In genomic region chr1:161020573-161021167, GRCh38 we compare ENCODE assay signal across 8 cellular contexts. TPM values are rescaled to one million over a fixed set of nuclear protein-coding genes. Genes with fewer than 3 reads are reported as not detected.
DNase-seq lines count a peak whose midpoint lies in the region; ATAC-seq, FAIRE-seq and TF ChIP-seq lines count a peak whose summit lies in the region.

Gene F11R (minus strand): TSS chr1:161021152. CDS start chr1:161021073, 79 bp downstream.

- no peaks in the 10 kb centered on the region for H3K4me1 ChIP-seq in DND-41 (ENCODE audit: insufficient read depth, low read length)
- peaks cover 11 to 14% of the 10 kb centered on the region in 2 donors for H3K4me1 ChIP-seq in kidney (ENCODE audit: control insufficient read depth in 1 of 2, insufficient read depth in 1 of 2, low read depth in 1 of 2, low read length in 2 of 2)

- DNase-seq in DND-41: no peak
- DNase-seq in GM19238 (ENCODE audit: insufficient read length, low spot score): peak; percentile 50
- DNase-seq in OCI-M2 (lab: John Stamatoyannopoulos, UW; ENCODE audit: unreplicated experiment): peak; percentile 73
- DNase-seq in central memory CD8-positive, alpha-beta T cell (ENCODE audit: low spot score in 2 of 2): no peak
- DNase-seq in kidney: peak; percentile 85
- peak; percentile 18 for DNase-seq in stimulated activated CD4-positive, alpha-beta T cell treated with anti-CD3 and anti-CD28 coated beads, Interleukin-4, amount 100 ng/mL, for 1 hour
- no peak for DNase-seq in AG08396 (ENCODE audit: low spot score)

- no peak for FAIRE-seq in kidney (lab: Jason Lieb, UNC)

- H3K9me3 Mint-ChIP-seq in central memory CD8-positive, alpha-beta T cell: no peaks in the 10 kb centered on the region

- TF ChIP-seq CTCF in DND-41 (IDR thresholded peaks at IDR 0.05; ENCODE audit: borderline replicate concordance, extremely low read depth, low read length, poor library complexity, severe bottlenecking) (no peak), kidney (IDR thresholded peaks at IDR 0.05; ENCODE audit: borderline replicate concordance, extremely low read depth, insufficient read depth) (peak; percentile 21)

- H3K27me3 ChIP-seq in DND-41 (ENCODE audit: insufficient read depth, low read length, poor library complexity): no peaks in the 10 kb centered on the region

- H3K9me3 ChIP-seq in DND-41 (ENCODE audit: insufficient read depth, low read length, severe bottlenecking) (no peaks in the 10 kb centered on the region), kidney (ENCODE audit: control insufficient read depth in 1 of 2, low read length in 2 of 2) (no peaks in the 10 kb centered on the region)

- intact Hi-C loops in kidney (cut with DNase I): no loop called here

- no peaks in the 10 kb centered on the region for H3K27me3 Mint-ChIP-seq in central memory CD8-positive, alpha-beta T cell

- H3K27ac Mint-ChIP-seq in central memory CD8-positive, alpha-beta T cell (ENCODE audit: low read depth): peak within 1 kb of the TSS; percentile 91

- peaks cover 1% of the 10 kb centered on the region for H3K36me3 Mint-ChIP-seq in central memory CD8-positive, alpha-beta T cell (ENCODE audit: insufficient read depth)

- H3K4me2 ChIP-seq in DND-41 (ENCODE audit: insufficient read depth, low read length): no peak within 1 kb of the TSS

- H2AFZ ChIP-seq in DND-41 (ENCODE audit: low read depth, low read length): no peak within 1 kb of the TSS

- H3K27ac ChIP-seq in DND-41 (ENCODE audit: low read length) (no peak within 1 kb of the TSS), kidney (ENCODE audit: low read depth in 2 of 2, low read length in 2 of 2) (peak within 1 kb of the TSS; percentile 78 to 92)

- H3K4me1 Mint-ChIP-seq in central memory CD8-positive, alpha-beta T cell: peaks cover 43% of the 10 kb centered on the region

- H3K4me3 ChIP-seq in DND-41 (ENCODE audit: low read depth in 1 of 2, low read length in 2 of 2): no peak within 1 kb of the TSS
- peak within 1 kb of the TSS; percentile 77 to 96 for H3K4me3 ChIP-seq in kidney (ENCODE audit: low read length in 2 of 2)

- H3K9ac ChIP-seq in DND-41 (ENCODE audit: low read depth, low read length) (no peak within 1 kb of the TSS), kidney (ENCODE audit: low read length in 2 of 2) (peak within 1 kb of the TSS; percentile 50 to 90)

- no peaks in the 10 kb centered on the region for H4K20me1 ChIP-seq in DND-41 (ENCODE audit: insufficient read depth, low read length)

- H3K4me3 Mint-ChIP-seq in central memory CD8-positive, alpha-beta T cell: peak within 1 kb of the TSS; percentile 91

- H3K36me3 ChIP-seq in DND-41 (ENCODE audit: insufficient read depth, low read length) (no peaks in the 10 kb centered on the region), kidney (ENCODE audit: control insufficient read depth in 1 of 2, insufficient read depth in 2 of 2, low read length in 2 of 2) (no peaks in the 10 kb centered on the region)

- H3K79me2 ChIP-seq in DND-41 (ENCODE audit: insufficient read depth, low read length): no peaks in the 10 kb centered on the region

- 0 out of 3 replicates have a peak, but pooled peaks have one; percentile 19 for ATAC-seq in DND-41 (ENCODE audit: insufficient read depth, low read depth)
- peak; percentile 34 for ATAC-seq in HG03342 (IDR thresholded peaks at IDR 0.05; ENCODE audit: unreplicated experiment)
- ATAC-seq in central memory CD8-positive, alpha-beta T cell (replicated peaks; ENCODE audit: extremely low read depth, poor library complexity, severe bottlenecking): peak; percentile 30

RNA-seq across cellular contexts. Expression of gene F11R, which starts in this region (rescaled TPM):
- total RNA-seq in kidney: 117 TPM
- 36.9 TPM for polyA plus RNA-seq in kidney (ENCODE audit: insufficient read depth, low read depth, low replicate concordance)

Comparison
In these comparisons a context has a peak if more than half of its experiments do, and no peak if none do; other contexts are left out.
1. DNase-seq: peak in GM19238 (single experiment), OCI-M2 (single experiment), kidney (single experiment) and stimulated activated CD4-positive, alpha-beta T cell treated with anti-CD3 and anti-CD28 coated beads, Interleukin-4, amount 100 ng/mL, for 1 hour (single experiment); none in DND-41 (single experiment), central memory CD8-positive, alpha-beta T cell (0 of 2) and AG08396 (single experiment).
2. H3K4me3 ChIP-seq: peak in kidney (2 of 2); none in DND-41 (0 of 2).
3. Peak in every context shown above with its lines, with median percentiles within 50 percentile points of each other: ATAC-seq.